18 cellular contexts compared by ENCODE assay signal in genomic region chr1:62209931-62210595, GRCh38. TPM values are rescaled to one million over a fixed set of nuclear protein-coding genes. Genes with fewer than 3 reads are reported as not detected.
DNase-seq lines count a peak whose midpoint lies in the region; ATAC-seq and TF ChIP-seq lines count a peak whose summit lies in the region.
"Had no signal": no experiment of that assay in that cellular context is flagged by ENCODE, and none has a peak within 500 bp of the region (broad histone marks: within the 10 kb centered on the region; RNA-seq: fewer than 3 reads in every experiment).

No MANE protein-coding gene starts in this region.

- TF ChIP-seq CTCF in CD14-positive monocyte (IDR thresholded peaks at IDR 0.05) (no peak), HCT116 (IDR thresholded peaks at IDR 0.05 in 2 of 3, conservative IDR thresholded peaks at IDR 0.05 in 1 of 3; ENCODE audit: borderline replicate concordance in 1 of 3, insufficient read depth in 1 of 3, low read depth in 2 of 3, low read length in 2 of 3) (no peak), Calu3 (IDR thresholded peaks at IDR 0.05; ENCODE audit: unreplicated experiment) (no peak)

- DNase-seq in CD14-positive monocyte (ENCODE audit: low spot score): no peak
- no peak for DNase-seq in HCT116 (ENCODE audit: low read depth, low spot score)
- DNase-seq in RPMI8226: peak; percentile 19
- DNase-seq in kidney tubule cell (ENCODE audit: low spot score): peak; percentile 46
- no peak for DNase-seq in Calu3
- DNase-seq: BE2C; effector memory CD8-positive, alpha-beta T cell; islet precursor cell; NCI-H2081; psoas muscle; stimulated activated CD4-positive, alpha-beta T cell treated with anti-CD3 and anti-CD28 coated beads, Interleukin-1b, Interleukin-23, amount 100 ng/mL, for 48 hours; stimulated activated CD8-positive, alpha-beta memory T cell treated with anti-CD3 and anti-CD28 coated beads, Interleukin-4, amount 100 ng/mL, for 48 hours had no signal

- no peak overlapping the region for H3K4me2 ChIP-seq in HCT116 (ENCODE audit: low read length)

- peaks cover 0 to 5% (median 2%) of the 10 kb centered on the region in 3 donors for H3K27me3 Mint-ChIP-seq in CD14-positive monocyte (ENCODE audit: low read depth in 3 of 3)
- H3K27me3 Mint-ChIP-seq in Calu3 (ENCODE audit: unreplicated experiment): no peaks in the 10 kb centered on the region

- peak; percentile 28; the same call in 1 of the 2 replicates for TF ChIP-seq RAD21 in HCT116 (IDR thresholded peaks at IDR 0.05; ENCODE audit: low read depth)

- CTCF ChIA-PET in HCT116 (lab: Charles Lee) (no interaction called here), Calu3 (lab: Charles Lee) (interaction anchor here (0.7 kb wide), 1 partner anchor 1208 kb away, joined by 3 read pairs; no protein-coding TSS in a partner anchor)

- peak overlapping the region; percentile 70 to 90 (median 83) for H3K27ac Mint-ChIP-seq in CD14-positive monocyte
- H3K27ac Mint-ChIP-seq in Calu3 (ENCODE audit: unreplicated experiment): no peak overlapping the region
- H3K27ac Mint-ChIP-seq: brain; effector memory CD8-positive, alpha-beta T cell had no signal

- H3K4me3 ChIP-seq in HCT116 (replicated peaks in 1 of 2; ENCODE audit: low read depth in 1 of 2, low read length in 2 of 2): no peak overlapping the region
- H3K4me3 ChIP-seq: psoas muscle, SK-N-MC had no signal

- intact Hi-C loops in CD14-positive monocyte (cut with micrococcal nuclease) (no loop called here), HCT116 (cut with micrococcal nuclease) (no loop called here), Calu3 (cut with micrococcal nuclease; ENCODE audit: unreplicated experiment) (no loop called here)

- no peaks in the 10 kb centered on the region for H3K36me3 ChIP-seq in HCT116 (ENCODE audit: control insufficient read depth in 1 of 2, insufficient read depth in 2 of 2, low read length in 2 of 2)
- H3K36me3 ChIP-seq: BE2C had no signal

- no peaks in the 10 kb centered on the region for H4K20me1 ChIP-seq in HCT116 (ENCODE audit: insufficient read depth)

- no peak overlapping the region for H2AFZ ChIP-seq in HCT116 (ENCODE audit: low read depth, low read length, poor library complexity, severe bottlenecking)

- H3K27me3 ChIP-seq in HCT116 (ENCODE audit: insufficient read depth, low read length): no peaks in the 10 kb centered on the region
- H3K27me3 ChIP-seq: BE2C had no signal

- TF ChIP-seq POLR2A in HCT116 (IDR thresholded peaks at IDR 0.05; ENCODE audit: borderline replicate concordance, extremely low read depth, insufficient read depth, insufficient read length): no peak

- RAD21 ChIA-PET in HCT116 (lab: Charles Lee; ENCODE audit: low non-redundant PET in 1 of 2, low total read pairs in 2 of 2, uncharacterized antibody in 2 of 2, unreplicated experiment in 2 of 2): no interaction called here

- POLR2A ChIA-PET in HCT116 (lab: Charles Lee): no interaction called here

- H3K9me3 ChIP-seq in HCT116 (ENCODE audit: control insufficient read depth in 1 of 2, insufficient read depth in 1 of 2, low read depth in 1 of 2, low read length in 2 of 2): peaks cover 4 to 16% of the 10 kb centered on the region in 2 experiments; a peak in 3 of 4 replicates
- H3K9me3 ChIP-seq: BE2C, psoas muscle had no signal

- H3K36me3 Mint-ChIP-seq in CD14-positive monocyte: peaks cover 0 to 3% of the 10 kb centered on the region in 2 donors
- H3K36me3 Mint-ChIP-seq in Calu3 (ENCODE audit: insufficient read depth, unreplicated experiment): no peaks in the 10 kb centered on the region
- H3K36me3 Mint-ChIP-seq: brain had no signal

- H3K4me1 Mint-ChIP-seq in CD14-positive monocyte (peaks cover 21% of the 10 kb centered on the region), Calu3 (ENCODE audit: low read depth, unreplicated experiment) (no peaks in the 10 kb centered on the region)
- H3K4me1 Mint-ChIP-seq: brain had no signal

- peaks cover 0 to 6% of the 10 kb centered on the region in 2 experiments; a peak in 2 of 4 replicates for H3K4me1 ChIP-seq in HCT116 (ENCODE audit: control insufficient read depth in 1 of 2, insufficient read depth in 2 of 2, low read length in 2 of 2)
- H3K4me1 ChIP-seq: BE2C, psoas muscle had no signal

- no peak overlapping the region for H3K27ac ChIP-seq in HCT116 (ENCODE audit: low read depth, low read length)
- H3K27ac ChIP-seq: psoas muscle, SK-N-MC had no signal

- ATAC-seq in HCT116: no peak
- ATAC-seq in HG03469 (IDR thresholded peaks at IDR 0.05; ENCODE audit: unreplicated experiment): no peak
- ATAC-seq in HG03175 (IDR thresholded peaks at IDR 0.05; ENCODE audit: unreplicated experiment): no peak
- ATAC-seq in GM18907 (IDR thresholded peaks at IDR 0.05; ENCODE audit: unreplicated experiment): no peak
- ATAC-seq: effector memory CD8-positive, alpha-beta T cell; psoas muscle had no signal

- no peak overlapping the region for H3K9ac ChIP-seq in HCT116 (ENCODE audit: low read length)

- no peaks in the 10 kb centered on the region for H3K9me2 ChIP-seq in HCT116 (ENCODE audit: insufficient read depth)

- H3K4me3 Mint-ChIP-seq in CD14-positive monocyte (peak overlapping the region in 1 of 2 donors; percentile 8), Calu3 (ENCODE audit: low read depth, unreplicated experiment) (no peak overlapping the region)
- H3K4me3 Mint-ChIP-seq: brain; effector memory CD8-positive, alpha-beta T cell had no signal

- H3K9me3 Mint-ChIP-seq in CD14-positive monocyte: peaks cover 13 to 39% (median 29%) of the 10 kb centered on the region in 7 donors
- H3K9me3 Mint-ChIP-seq in Calu3 (ENCODE audit: low read depth, unreplicated experiment): peaks cover 11% of the 10 kb centered on the region

- no peaks in the 10 kb centered on the region for H3K79me2 ChIP-seq in HCT116 (ENCODE audit: insufficient read depth, low read length)

- BruUV-seq in HCT116 (replicated peaks; lab: Mats Ljungman, UMichigan) (no TSS peak), Calu3 (replicated peaks; lab: Mats Ljungman, UMichigan) (no TSS peak)

TF ChIP-seq in HCT116, 20 proteins besides CTCF, POLR2A, EP300 and RAD21 (continues in another document):
- TF ChIP-seq REST (IDR thresholded peaks at IDR 0.05; ENCODE audit: low read depth): no peak
- no peak for TF ChIP-seq SIN3A (IDR thresholded peaks at IDR 0.05; ENCODE audit: low read depth)
- TF ChIP-seq EZH2 (IDR thresholded peaks at IDR 0.05): no peak
- TF ChIP-seq ATF3 (IDR thresholded peaks at IDR 0.05): no peak
- no peak for TF ChIP-seq YY1 (IDR thresholded peaks at IDR 0.05; ENCODE audit: extremely low read depth, insufficient replicate concordance, low read depth, low read length)
- TF ChIP-seq ZNF274 (IDR thresholded peaks at IDR 0.05; ENCODE audit: low read depth, low read length): no peak
- TF ChIP-seq SRF (IDR thresholded peaks at IDR 0.05; ENCODE audit: low read depth): no peak
- no peak for TF ChIP-seq EGR1 (IDR thresholded peaks at IDR 0.05; ENCODE audit: low read depth)
- TF ChIP-seq TCF7L2 (IDR thresholded peaks at IDR 0.05; ENCODE audit: borderline replicate concordance, extremely low read depth, insufficient read depth, insufficient read length): no peak
- no peak for TF ChIP-seq JUND (IDR thresholded peaks at IDR 0.05)
- no peak for TF ChIP-seq EZH2phosphoT487 (IDR thresholded peaks at IDR 0.05; ENCODE audit: borderline replicate concordance)
- no peak for TF ChIP-seq ELF1 (IDR thresholded peaks at IDR 0.05; ENCODE audit: borderline replicate concordance, low read depth)
- TF ChIP-seq CBX3 (IDR thresholded peaks at IDR 0.05; ENCODE audit: low read depth): no peak
- no peak for TF ChIP-seq MAX (IDR thresholded peaks at IDR 0.05)
- no peak for TF ChIP-seq ZFX (IDR thresholded peaks at IDR 0.05)
- no peak for TF ChIP-seq POLR2AphosphoS5 (IDR thresholded peaks at IDR 0.05; ENCODE audit: low read depth, low read length)

RNA-seq across cellular contexts. Expression of gene L1TD1, which starts 15.4 kb away (rescaled TPM):
- polyA plus RNA-seq in CD14-positive monocyte: under 1 TPM; 0.12 to 0.22 TPM
- total RNA-seq in HCT116 (2021; ENCODE audit: unreplicated experiment) (0.20 TPM), Calu3 (2022) (not detected in 2 replicates)
- polyA plus RNA-seq in HCT116 (2012): not detected in 2 replicates
- total RNA-seq: Daoy had no signal

Comparison
In these comparisons a context has a peak if more than half of its experiments do, and no peak if none do; other contexts are left out.
1. DNase-seq: peak in RPMI8226 (single experiment) and kidney tubule cell (single experiment); none in CD14-positive monocyte (single experiment), HCT116 (single experiment) and Calu3 (single experiment).